ENCODE assay signal across 8 cellular contexts in genomic region chr19:33416307-33417215, GRCh38. TPM values are rescaled to one million over a fixed set of nuclear protein-coding genes. Genes with fewer than 3 reads are reported as not detected.
DNase-seq lines count a peak whose midpoint lies in the region; ATAC-seq and TF ChIP-seq lines count a peak whose summit lies in the region.

No MANE protein-coding gene starts in this region.

- H3K4me1 Mint-ChIP-seq in osteocyte (ENCODE audit: unreplicated experiment) (peaks cover 3% of the 10 kb centered on the region), type B pancreatic cell (ENCODE audit: unreplicated experiment) (peaks cover 5% of the 10 kb centered on the region)

- CTCF ChIA-PET in PC-3 (lab: Charles Lee) = interaction anchor here (0.5 to 0.6 kb wide), 5 partner anchors 135 to 680 kb away, joined by 3 to 5 read pairs (median 4); no protein-coding TSS in a partner anchor

- H3K9me3 Mint-ChIP-seq in osteocyte (ENCODE audit: unreplicated experiment) (no peaks in the 10 kb centered on the region), type B pancreatic cell (no peaks in the 10 kb centered on the region)

- H3K27me3 Mint-ChIP-seq in osteocyte (ENCODE audit: unreplicated experiment) (no peaks in the 10 kb centered on the region), type B pancreatic cell (no peaks in the 10 kb centered on the region)

- H3K9me3 ChIP-seq in PC-3 (ENCODE audit: low read length) = no peaks in the 10 kb centered on the region

- H3K27me3 ChIP-seq in PC-3 (ENCODE audit: low read length) = no peaks in the 10 kb centered on the region

- H3K79me2 ChIP-seq in PC-3 (ENCODE audit: low read length) = no peaks in the 10 kb centered on the region

- peak overlapping the region; percentile 15 for H3K4me3 ChIP-seq in Jurkat, Clone E6-1 (ENCODE audit: low read length)
- peak overlapping the region; percentile 48; the same call in 1 of the 2 replicates for H3K4me3 ChIP-seq in PC-3 (ENCODE audit: low read length)

- TF ChIP-seq CTCF in PC-3 (conservative IDR thresholded peaks at IDR 0.05; ENCODE audit: low read depth, low read length) (peak; percentile 76), osteocyte (IDR thresholded peaks at IDR 0.05) (peak; percentile 68), type B pancreatic cell (conservative IDR thresholded peaks at IDR 0.05) (peak; percentile 83)

- H3K36me3 ChIP-seq in PC-3 (ENCODE audit: low read depth, low read length) = no peaks in the 10 kb centered on the region

- no peaks in the 10 kb centered on the region for H3K9me2 ChIP-seq in PC-3 (replicated peaks; ENCODE audit: low read length)

- DNase-seq in DMS53 (lab: John Stamatoyannopoulos, UW) (peak; percentile 88), PC-3 (peak; percentile 77), activated T-cell treated with anti-CD3 and anti-CD28 coated beads for 48 hours (ENCODE audit: low read depth) (peak; percentile 59), fibroblast of gingiva (ENCODE audit: low read depth) (peak; percentile 23), osteocyte (ENCODE audit: extremely low spot score, unreplicated experiment) (no peak), type B pancreatic cell (ENCODE audit: extremely low spot score, unreplicated experiment) (no peak), mesenteric fat pad (ENCODE audit: low spot score) (no peak)
- DNase-seq in Jurkat, Clone E6-1 (ENCODE audit: low read depth, low spot score) = peak; percentile 43

- H3K36me3 Mint-ChIP-seq in osteocyte (ENCODE audit: unreplicated experiment) = no peaks in the 10 kb centered on the region
- H3K36me3 Mint-ChIP-seq in type B pancreatic cell = no peaks in the 10 kb centered on the region

- H3K9ac ChIP-seq in PC-3 (ENCODE audit: low read length) = no peak overlapping the region

- peaks cover 11% of the 10 kb centered on the region; the same call in 1 of the 2 replicates for H3K4me1 ChIP-seq in PC-3 (ENCODE audit: insufficient read depth, low read length)

- H3K4me3 Mint-ChIP-seq in osteocyte (ENCODE audit: unreplicated experiment) = no peak overlapping the region
- H3K4me3 Mint-ChIP-seq in type B pancreatic cell = no peak overlapping the region

- POLR2A ChIA-PET in PC-3 (lab: Charles Lee; ENCODE audit: unreplicated experiment) = interaction anchor here (0.7 kb wide), 1 partner anchor 399 kb away, joined by 5 read pairs; no protein-coding TSS in a partner anchor

- peak overlapping the region; percentile 77 for H3K4me2 ChIP-seq in PC-3 (ENCODE audit: low read length)

- no peaks in the 10 kb centered on the region for H4K20me1 ChIP-seq in PC-3 (ENCODE audit: low read length)

- no peak overlapping the region for H3K27ac ChIP-seq in PC-3 (ENCODE audit: low read length)

- H3K27ac Mint-ChIP-seq in osteocyte (ENCODE audit: unreplicated experiment) (no peak overlapping the region), type B pancreatic cell (no peak overlapping the region)

- H2AFZ ChIP-seq in PC-3 (ENCODE audit: low read length) = 0 out of 2 replicates have a peak overlapping the region, but pooled peaks have one; percentile 46

- ATAC-seq in PC-3 = peak; percentile 82

- BruUV-seq in PC-3 (replicated peaks; lab: Mats Ljungman, UMichigan) = no TSS peak

- H3F3A ChIP-seq in PC-3 (ENCODE audit: low read length, unreplicated experiment) = no peaks in the 10 kb centered on the region

- intact Hi-C loops in PC-3 (cut with micrococcal nuclease) = loop anchor here (1.0 kb wide), 1 partner anchor 355 kb away; no protein-coding TSS in a partner anchor

RNA-seq across cellular contexts. Expression of gene CEBPG, which starts 43.1 kb away (rescaled TPM):
- 24.8 TPM for polyA plus RNA-seq in Jurkat, Clone E6-1 (2012; ENCODE audit: insufficient read depth, insufficient read length)
- 19.5 and 24.6 TPM in 2 replicates for total RNA-seq in PC-3 (2014; rRNA removed)
- 39.7 and 41.1 TPM in 2 replicates for total RNA-seq in osteocyte
- 28.7 and 30.1 TPM in 2 replicates for total RNA-seq in type B pancreatic cell (ENCODE audit: low replicate concordance)
- 33.0 TPM for total RNA-seq in mesenteric fat pad

Comparison
In these comparisons a context has a peak if more than half of its experiments do, and no peak if none do; other contexts are left out.
1. DNase-seq: peak in DMS53 (single experiment), Jurkat, Clone E6-1 (single experiment), PC-3 (single experiment), activated T-cell treated with anti-CD3 and anti-CD28 coated beads for 48 hours (single experiment) and fibroblast of gingiva (single experiment); none in osteocyte (single experiment), type B pancreatic cell (single experiment) and mesenteric fat pad (single experiment).
2. Peak in every context shown above with its lines, with median percentiles within 50 percentile points of each other: CTCF ChIP-seq.